In the genomic region with DNA sequence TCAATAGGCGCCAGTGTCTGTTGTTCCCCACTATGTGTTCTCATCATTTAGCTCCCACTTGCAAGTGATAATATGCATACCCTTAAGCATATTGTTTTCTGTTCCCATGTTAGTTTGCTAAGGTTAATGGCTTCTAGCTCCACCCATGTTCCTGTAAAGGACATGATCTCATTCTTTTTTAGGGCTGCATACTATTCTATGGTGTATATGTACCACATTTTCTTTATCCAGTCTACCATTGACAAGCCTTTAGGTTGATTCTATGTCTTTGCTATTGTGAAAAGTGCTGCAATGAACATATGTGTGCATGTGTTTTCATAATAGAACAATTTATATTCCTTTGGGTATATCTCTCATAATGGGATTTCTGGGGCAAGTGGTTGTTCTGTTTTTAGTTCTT, we compare ENCODE assay signal across 8 cellular contexts.
"Had no signal": no experiment of that assay in that cellular context is flagged by ENCODE, and none has a peak within 500 bp of the region (broad histone marks: within the 10 kb centered on the region; RNA-seq: fewer than 3 reads in every experiment).

No MANE protein-coding gene starts in this region.

- H3K4me3 ChIP-seq: GM12878 had no signal

- FAIRE-seq: G401.6, GM12878, GM12891, GM12892, GM18507, GM19239 had no signal

- ATAC-seq: GM12878 had no signal

- DNase-seq: GDM1, GF-D8 had no signal
